35 cellular contexts compared by ENCODE assay signal in genomic region chr1:112478314-112478713, GRCh38.
"Had no signal": no experiment of that assay in that cellular context is flagged by ENCODE, and none has a peak within 500 bp of the region (broad histone marks: within the 10 kb centered on the region; RNA-seq: fewer than 3 reads in every experiment).

No MANE protein-coding gene starts in this region.

- H3K4me3 ChIP-seq: MG63 had no signal

- H3K36me3 ChIP-seq: MG63 had no signal

- DNase-seq: Karpas-422, Kasumi-1, MG63, MM.1S, MV-4-11, NCI-H1048, NCI-H1092, NCI-H1092 treated with DMSO at 0.1 percent for 48 hours, NCI-H1105, NCI-H1105 treated with DMSO at 0.1 percent for 48 hours, NCI-H1417, NCI-H1417 treated with DMSO at 0.1 percent for 48 hours, NCI-H1436, NCI-H1436 treated with DMSO at 0.1 percent for 48 hours, NCI-H146, NCI-H1694, NCI-H1694 treated with DMSO at 0.1 percent for 48 hours, NCI-H187, NCI-H187 treated with DMSO at 0.1 percent for 48 hours, NCI-H1930, NCI-H2029, NCI-H2029 treated with DMSO at 0.1 percent for 48 hours, NCI-H2081, NCI-H2081 treated with DMSO at 0.1 percent for 48 hours, NCI-H2107, NCI-H2171, NCI-H2171 treated with DMSO at 0.1 percent for 48 hours, NCI-H2227 treated with DMSO at 0.1 percent for 48 hours, NCI-H226, NCI-H345, NCI-H446, NCI-H446 treated with DMSO at 0.1 percent for 48 hours, NCI-H510A, NCI-H510A treated with DMSO at 0.1 percent for 48 hours, NCI-H524 had no signal

- H3K27me3 ChIP-seq: MG63 had no signal
